In genomic region chr4:168677063-168677462, GRCh38 we compare ENCODE assay signal across 19 cellular contexts.
DNase-seq lines count a peak whose midpoint lies in the region; ATAC-seq and FAIRE-seq lines count a peak whose summit lies in the region.
"Had no signal": no experiment of that assay in that cellular context is flagged by ENCODE, and none has a peak within 500 bp of the region (broad histone marks: within the 10 kb centered on the region; RNA-seq: fewer than 3 reads in every experiment).

No MANE protein-coding gene starts in this region.

- ATAC-seq in GM19351 (IDR thresholded peaks at IDR 0.05; ENCODE audit: unreplicated experiment), result no peak
- ATAC-seq: activated naive CD8-positive, alpha-beta T cell treated with anti-CD3 and anti-CD28 coated beads, Interleukin-2, amount 50 U/mL, for 24 hours; CD8-positive, alpha-beta T cell had no signal

- peak; percentile 69 for DNase-seq in DMS53 (lab: John Stamatoyannopoulos, UW)
- peak; percentile 74 for DNase-seq in NCI-H1105 treated with DMSO at 0.1 percent for 48 hours (lab: John Stamatoyannopoulos, UW)
- peak; percentile 46 for DNase-seq in NCI-H2196 (lab: John Stamatoyannopoulos, UW; ENCODE audit: unreplicated experiment)
- peak; percentile 62 for DNase-seq in left kidney (ENCODE audit: low read depth, low spot score)
- DNase-seq in A172 (ENCODE audit: low spot score), result no peak
- DNase-seq in GM19239 (ENCODE audit: insufficient read length, low spot score), result no peak
- DNase-seq: activated CD8-positive, alpha-beta memory T cell treated with anti-CD3 and anti-CD28 coated beads, Interleukin-2, amount 50 U/mL, for 4 hours; activated naive CD8-positive, alpha-beta T cell treated with anti-CD3 and anti-CD28 coated beads, Interleukin-2, amount 50 U/mL, for 24 hours; CD8-positive, alpha-beta T cell; EL; HCEC 1CT; naive B cell; NCI-H1048; ovary; SK-N-SH; stimulated activated naive CD4-positive, alpha-beta T cell; WERI-Rb-1 had no signal

- FAIRE-seq in GM19239 (lab: Jason Lieb, UNC), result no peak
- FAIRE-seq: colon had no signal

Comparison
In these comparisons a context has a peak if more than half of its experiments do, and no peak if none do; other contexts are left out.
1. DNase-seq: peak in DMS53 (single experiment), NCI-H1105 treated with DMSO at 0.1 percent for 48 hours (single experiment), NCI-H2196 (single experiment) and left kidney (single experiment); none in A172 (single experiment) and GM19239 (single experiment).